Comparison of ENCODE assay signal across 10 cellular contexts in the genomic region with DNA sequence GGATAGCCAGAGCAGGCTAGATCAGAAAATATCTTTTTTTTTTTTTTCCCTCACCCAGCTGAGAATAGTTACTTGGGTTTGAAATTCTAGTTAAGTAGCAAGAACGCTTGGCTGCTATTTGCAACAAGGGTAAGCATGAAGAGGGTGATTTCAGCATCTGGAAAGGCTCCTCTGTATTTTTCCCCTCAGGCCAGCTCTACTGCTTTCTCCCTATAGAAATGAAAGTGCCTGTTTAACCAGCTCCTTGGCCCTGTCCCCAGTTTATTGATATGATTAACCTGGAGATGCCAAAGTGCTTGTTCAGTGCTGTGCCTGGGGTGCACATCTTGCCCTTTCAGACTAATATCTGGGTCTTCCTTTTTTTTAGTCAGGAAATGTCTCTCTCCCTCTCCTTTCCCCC. TPM values are rescaled to one million over a fixed set of nuclear protein-coding genes. Genes with fewer than 3 reads are reported as not detected.
DNase-seq lines count a peak whose midpoint lies in the region; ATAC-seq and TF ChIP-seq lines count a peak whose summit lies in the region.
"Had no signal": no experiment of that assay in that cellular context is flagged by ENCODE, and none has a peak within 500 bp of the region (broad histone marks: within the 10 kb centered on the region; RNA-seq: fewer than 3 reads in every experiment).

No MANE protein-coding gene starts in this region.

- H3K4me1 ChIP-seq in heart left ventricle = peaks cover 0 to 24% (median 8%) of the 10 kb centered on the region in 12 donors

- DNase-seq in HFFc6 = peak; percentile 50
- no peak for DNase-seq in central memory CD8-positive, alpha-beta T cell (ENCODE audit: low spot score in 2 of 2)
- DNase-seq in heart left ventricle = no peak
- DNase-seq in activated CD4-positive, alpha-beta memory T cell treated with anti-CD3 and anti-CD28 coated beads for 36 hours = no peak
- no peak for DNase-seq in cerebellar nuclear complex (lab: John Stamatoyannopoulos, UW)
- no peak for DNase-seq in iPS-NIHi11 (ENCODE audit: low spot score)
- no peak for DNase-seq in lower leg skin (ENCODE audit: low spot score in 2 of 2)
- DNase-seq: Kasumi-1, RPMI8226 had no signal

- no peak for ATAC-seq in central memory CD8-positive, alpha-beta T cell (replicated peaks; ENCODE audit: extremely low read depth, poor library complexity, severe bottlenecking)
- ATAC-seq in heart left ventricle = no peak
- ATAC-seq in stimulated activated memory B cell treated with anti-CD40 and anti-IgM and Interleukin-4, amounts not matched to agents 10 μg/mL and 1 μg/mL and 100 μg/mL, for 72 hours = no peak

- TF ChIP-seq CTCF in HFFc6 (IDR thresholded peaks at IDR 0.05) (no peak), heart left ventricle (IDR thresholded peaks at IDR 0.05) (no peak), lower leg skin (IDR thresholded peaks at IDR 0.05) (no peak)

- TF ChIP-seq POLR2A in heart left ventricle (IDR thresholded peaks at IDR 0.05) = no peak
- TF ChIP-seq POLR2A in lower leg skin (IDR thresholded peaks at IDR 0.05) = no peak

- no peak overlapping the region for H3K4me3 ChIP-seq in heart left ventricle
- H3K4me3 ChIP-seq in lower leg skin (ENCODE audit: low read depth, poor library complexity, severe bottlenecking) = no peak overlapping the region

- H3K4me1 Mint-ChIP-seq in HFFc6 (ENCODE audit: low read depth) = peaks cover 62% of the 10 kb centered on the region
- peaks cover 9% of the 10 kb centered on the region for H3K4me1 Mint-ChIP-seq in central memory CD8-positive, alpha-beta T cell
- H3K4me1 Mint-ChIP-seq in stimulated activated memory B cell treated with anti-CD40 and anti-IgM and Interleukin-4, amounts not matched to agents 10 μg/mL and 1 μg/mL and 100 μg/mL, for 72 hours = peaks cover 8% of the 10 kb centered on the region
- H3K4me1 Mint-ChIP-seq in activated CD4-positive, alpha-beta memory T cell treated with anti-CD3 and anti-CD28 coated beads for 36 hours (ENCODE audit: low read depth) = peaks cover 9% of the 10 kb centered on the region

- WGBS in heart left ventricle, 4 donors = 53 to 84% (median 77%) methylated on average over 1 of the region's 1 CpG
- WGBS in lower leg skin, 2 donors = 22 to 29% methylated on average over 1 of the region's 1 CpG

- intact Hi-C loops in heart left ventricle (cut with DNase I) = no loop called here
- intact Hi-C loops in activated CD4-positive, alpha-beta memory T cell treated with anti-CD3 and anti-CD28 coated beads for 36 hours (cut with micrococcal nuclease) = no loop called here
- intact Hi-C loops in lower leg skin (cut with DNase I; ENCODE audit: low total_unique reads) = no loop called here

- H3K27me3 Mint-ChIP-seq in HFFc6 (ENCODE audit: insufficient read depth) = peaks cover 27% of the 10 kb centered on the region
- no peaks in the 10 kb centered on the region for H3K27me3 Mint-ChIP-seq in central memory CD8-positive, alpha-beta T cell
- no peaks in the 10 kb centered on the region for H3K27me3 Mint-ChIP-seq in stimulated activated memory B cell treated with anti-CD40 and anti-IgM and Interleukin-4, amounts not matched to agents 10 μg/mL and 1 μg/mL and 100 μg/mL, for 72 hours
- H3K27me3 Mint-ChIP-seq in activated CD4-positive, alpha-beta memory T cell treated with anti-CD3 and anti-CD28 coated beads for 36 hours = no peaks in the 10 kb centered on the region

- H3K36me3 ChIP-seq in heart left ventricle = peaks cover 3 to 100% (median 98%) of the 10 kb centered on the region in 9 donors

- H3K9me3 ChIP-seq in heart left ventricle = no peaks in the 10 kb centered on the region

- peak overlapping the region; percentile 73 for H3K27ac Mint-ChIP-seq in HFFc6
- peak overlapping the region; percentile 4 for H3K27ac Mint-ChIP-seq in central memory CD8-positive, alpha-beta T cell (ENCODE audit: low read depth)
- peak overlapping the region; percentile 19 for H3K27ac Mint-ChIP-seq in stimulated activated memory B cell treated with anti-CD40 and anti-IgM and Interleukin-4, amounts not matched to agents 10 μg/mL and 1 μg/mL and 100 μg/mL, for 72 hours
- no peak overlapping the region for H3K27ac Mint-ChIP-seq in activated CD4-positive, alpha-beta memory T cell treated with anti-CD3 and anti-CD28 coated beads for 36 hours

- peak overlapping the region in 7 of 12 donors; percentile 4 to 69 (median 25) for H3K27ac ChIP-seq in heart left ventricle

- no peaks in the 10 kb centered on the region; the same call in 1 of the 2 replicates for H3K9me3 Mint-ChIP-seq in HFFc6
- H3K9me3 Mint-ChIP-seq in central memory CD8-positive, alpha-beta T cell = no peaks in the 10 kb centered on the region
- H3K9me3 Mint-ChIP-seq in stimulated activated memory B cell treated with anti-CD40 and anti-IgM and Interleukin-4, amounts not matched to agents 10 μg/mL and 1 μg/mL and 100 μg/mL, for 72 hours = no peaks in the 10 kb centered on the region
- H3K9me3 Mint-ChIP-seq in activated CD4-positive, alpha-beta memory T cell treated with anti-CD3 and anti-CD28 coated beads for 36 hours = no peaks in the 10 kb centered on the region

- POLR2A ChIA-PET in activated CD4-positive, alpha-beta memory T cell treated with anti-CD3 and anti-CD28 coated beads for 36 hours (lab: Charles Lee) = no interaction called here

- H3K36me3 Mint-ChIP-seq in HFFc6 (ENCODE audit: low read depth) = peaks cover 87% of the 10 kb centered on the region
- peaks cover 67% of the 10 kb centered on the region for H3K36me3 Mint-ChIP-seq in central memory CD8-positive, alpha-beta T cell (ENCODE audit: insufficient read depth)
- H3K36me3 Mint-ChIP-seq in stimulated activated memory B cell treated with anti-CD40 and anti-IgM and Interleukin-4, amounts not matched to agents 10 μg/mL and 1 μg/mL and 100 μg/mL, for 72 hours = peaks cover 95% of the 10 kb centered on the region
- peaks cover 46% of the 10 kb centered on the region for H3K36me3 Mint-ChIP-seq in activated CD4-positive, alpha-beta memory T cell treated with anti-CD3 and anti-CD28 coated beads for 36 hours

- CTCF ChIA-PET in activated CD4-positive, alpha-beta memory T cell treated with anti-CD3 and anti-CD28 coated beads for 36 hours (lab: Charles Lee) = interaction anchor here (1.2 to 1.4 kb wide), 3 partner anchors 10 to 12 kb away, joined by 3 to 6 read pairs (median 3); no protein-coding TSS in a partner anchor

- H3K4me3 Mint-ChIP-seq in HFFc6 = peak overlapping the region; percentile 60
- no peak overlapping the region for H3K4me3 Mint-ChIP-seq in central memory CD8-positive, alpha-beta T cell
- H3K4me3 Mint-ChIP-seq in stimulated activated memory B cell treated with anti-CD40 and anti-IgM and Interleukin-4, amounts not matched to agents 10 μg/mL and 1 μg/mL and 100 μg/mL, for 72 hours = no peak overlapping the region
- H3K4me3 Mint-ChIP-seq in activated CD4-positive, alpha-beta memory T cell treated with anti-CD3 and anti-CD28 coated beads for 36 hours = no peak overlapping the region

- H3K27me3 ChIP-seq in heart left ventricle = no peaks in the 10 kb centered on the region

RNA-seq across cellular contexts. Expression of gene AP3M1, which starts 37.1 kb away (rescaled TPM):
- total RNA-seq in HFFc6 (2021; fragmentation: NEBNext Ultra II Directional; extraction: Animal tissue kit (Norgen Biotek cat#: 25700)) = 10 to 100 TPM; 41.4 to 51.5 (median 47.0) TPM
- total RNA-seq in heart left ventricle (10 to 100 TPM; 23.2 to 37.0 (median 30.5) TPM), lower leg skin (10 to 100 TPM; 13.3 to 24.2 (median 15.5) TPM)
- polyA plus RNA-seq in heart left ventricle = 10 to 100 TPM in 1 of 2 donors, 1 to 10 TPM in 1; 7.8 to 33.4 TPM
- 10 to 100 TPM; 43.1 to 43.9 TPM for total RNA-seq in activated CD4-positive, alpha-beta memory T cell treated with anti-CD3 and anti-CD28 coated beads for 36 hours

RNA-seq across cellular contexts. Expression of gene ADK, which starts 37.5 kb away (rescaled TPM):
- total RNA-seq in HFFc6 (2021; fragmentation: NEBNext Ultra II Directional; extraction: Animal tissue kit (Norgen Biotek cat#: 25700)) = 10 to 100 TPM; 74.1 to 97.6 (median 86.0) TPM
- total RNA-seq in heart left ventricle (10 to 100 TPM; 22.7 to 46.2 (median 39.8) TPM), lower leg skin (10 to 100 TPM; 42.3 to 46.3 (median 42.9) TPM)
- 10 to 100 TPM; 20.8 to 55.5 TPM for polyA plus RNA-seq in heart left ventricle
- total RNA-seq in activated CD4-positive, alpha-beta memory T cell treated with anti-CD3 and anti-CD28 coated beads for 36 hours = 10 to 100 TPM; 52.8 to 54.4 TPM
